Comparison of ENCODE assay signal across 8 cellular contexts in genomic region chrX:149871940-149872339, GRCh38. TPM values are rescaled to one million over a fixed set of nuclear protein-coding genes. Genes with fewer than 3 reads are reported as not detected.
DNase-seq lines count a peak whose midpoint lies in the region; ATAC-seq, FAIRE-seq and TF ChIP-seq lines count a peak whose summit lies in the region.

No MANE protein-coding gene starts in this region.

- intact Hi-C loops in transverse colon (cut with DNase I; ENCODE audit: low total_unique reads), result no loop called here
- intact Hi-C loops in uterus (cut with DNase I; ENCODE audit: low total_unique reads), result no loop called here

- TF ChIP-seq CTCF in transverse colon (IDR thresholded peaks at IDR 0.05) (peak in 3 of 5 experiments; percentile 21 to 22 (median 21)), uterus (IDR thresholded peaks at IDR 0.05) (no peak)

- H3K9me3 ChIP-seq in transverse colon, result no peaks in the 10 kb centered on the region
- H3K9me3 ChIP-seq in uterus, result no peaks in the 10 kb centered on the region

- TF ChIP-seq POLR2A in transverse colon (IDR thresholded peaks at IDR 0.05), result no peak
- no peak for TF ChIP-seq POLR2A in uterus (IDR thresholded peaks at IDR 0.05)

- DNase-seq in GM18507 (ENCODE audit: extremely low spot score, insufficient read length, low read depth), result peak; percentile 12
- peak; percentile 55 for DNase-seq in OCI-M1 (lab: John Stamatoyannopoulos, UW)
- peak; percentile 83 for DNase-seq in activated effector memory CD4-positive, alpha-beta T cell treated with anti-CD3 and anti-CD28 coated beads, Interleukin-2, amount 50 U/mL, for 16 hours
- DNase-seq in memory B cell (ENCODE audit: low spot score in 2 of 2), result no peak
- DNase-seq in transverse colon, result peak; percentile 32
- no peak for DNase-seq in NCI-H2029 (lab: John Stamatoyannopoulos, UW)
- DNase-seq in uterus, result no peak

- no peak for TF ChIP-seq EP300 in transverse colon (IDR thresholded peaks at IDR 0.05; ENCODE audit: low read depth)

- H3K27me3 ChIP-seq in transverse colon (no peaks in the 10 kb centered on the region), uterus (no peaks in the 10 kb centered on the region)

- WGBS in transverse colon (ENCODE audit: low coverage in 1 of 2), 2 donors, result 47% methylated on average over 3 of the region's 3 CpGs; no CpG with 5 or more reads in 1 of the 2 donors

- no peaks in the 10 kb centered on the region for H3K4me1 ChIP-seq in transverse colon
- H3K4me1 ChIP-seq in uterus, result no peaks in the 10 kb centered on the region

- H3K27ac ChIP-seq in transverse colon (no peak overlapping the region), uterus (no peak overlapping the region)

- H3K36me3 ChIP-seq in transverse colon, result no peaks in the 10 kb centered on the region
- no peaks in the 10 kb centered on the region for H3K36me3 ChIP-seq in uterus

- peaks cover 1% of the 10 kb centered on the region for H3K27me3 Mint-ChIP-seq in memory B cell

- no peak overlapping the region for H3K27ac Mint-ChIP-seq in memory B cell

- no peaks in the 10 kb centered on the region for H3K36me3 Mint-ChIP-seq in memory B cell

- H3K4me3 ChIP-seq in transverse colon (no peak overlapping the region), uterus (no peak overlapping the region)

- peak; percentile 69 for FAIRE-seq in GM18507 (lab: Jason Lieb, UNC)

- peak; percentile 97 for ATAC-seq in HG02610 (IDR thresholded peaks at IDR 0.05; ENCODE audit: unreplicated experiment)
- peak; percentile 56 for ATAC-seq in memory B cell (ENCODE audit: low read depth)

- H3K4me3 Mint-ChIP-seq in memory B cell, result no peak overlapping the region

- in situ Hi-C loops in transverse colon (cut with MboI; ENCODE audit: low pct_ligation_motif_present in 1 of 4, low pct_unique_long_range_greater_than_20kb in 1 of 4, low sequenced_read_pairs in 3 of 4), result no loop called here

- H3K9me3 Mint-ChIP-seq in memory B cell, result no peaks in the 10 kb centered on the region

- no peaks in the 10 kb centered on the region for H3K4me1 Mint-ChIP-seq in memory B cell

RNA-seq across cellular contexts. Expression of gene MAGEA8, which starts 9.0 kb away (rescaled TPM):
- not detected for total RNA-seq in transverse colon
- total RNA-seq in uterus, result not detected

RNA-seq across cellular contexts. Expression of gene HSFX4, which starts 57.4 kb away (rescaled TPM):
- total RNA-seq in transverse colon (not detected), uterus (not detected)

Comparison
In these comparisons a context has a peak if more than half of its experiments do, and no peak if none do; other contexts are left out.
1. DNase-seq: peak in GM18507 (single experiment), OCI-M1 (single experiment), activated effector memory CD4-positive, alpha-beta T cell treated with anti-CD3 and anti-CD28 coated beads, Interleukin-2, amount 50 U/mL, for 16 hours (single experiment) and transverse colon (single experiment); none in memory B cell (0 of 2), NCI-H2029 (single experiment) and uterus (0 of 2).
2. CTCF ChIP-seq: peak in transverse colon (3 of 5); none in uterus (0 of 4).